Comparison of ENCODE assay signal across 14 cellular contexts in genomic region chr18:76266226-76266991, GRCh38.
A peak's percentile ranks its signal among the peaks of the same experiment; 100 is the strongest.
DNase-seq lines count a peak whose midpoint lies in the region; ATAC-seq, FAIRE-seq and TF ChIP-seq lines count a peak whose summit lies in the region.
"Had no signal": no experiment of that assay in that cellular context is flagged by ENCODE, and none has a peak within 500 bp of the region (broad histone marks: within the 10 kb centered on the region; RNA-seq: fewer than 3 reads in every experiment).

No MANE protein-coding gene starts in this region.

- H2AFZ ChIP-seq in HepG2 (ENCODE audit: low read length) = no peak overlapping the region

- TF ChIP-seq CTCF in adrenal gland (IDR thresholded peaks at IDR 0.05) = no peak
- no peak for TF ChIP-seq CTCF in HepG2 (CRISPR knock-in tag; IDR thresholded peaks at IDR 0.05)
- TF ChIP-seq CTCF in Caco-2 (IDR thresholded peaks at IDR 0.05; ENCODE audit: insufficient read depth in 1 of 2, low read depth in 1 of 2, low read length in 1 of 2, severe bottlenecking in 1 of 2, unreplicated experiment in 1 of 2) = no peak

- TF ChIP-seq EP300 in HepG2 (IDR thresholded peaks at IDR 0.05; ENCODE audit: low read depth in 2 of 2, low read length in 2 of 2) (no peak), HepG2 (CRISPR knock-in tag; IDR thresholded peaks at IDR 0.05; ENCODE audit: borderline replicate concordance) (no peak)

- no peaks in the 10 kb centered on the region for H3K79me2 ChIP-seq in HepG2 (ENCODE audit: insufficient read depth, low read length)

- BruUV-seq in HepG2 (replicated peaks; lab: Mats Ljungman, UMichigan) (no TSS peak), Caco-2 (replicated peaks; lab: Mats Ljungman, UMichigan) (no TSS peak)

- in situ Hi-C loops in HepG2 (cut with HindIII; ENCODE audit: extremely low pct_ligation_motif_present, low pct_unique_long_range_greater_than_20kb) = no loop called here

- H3K27me3 Mint-ChIP-seq in Caco-2 (ENCODE audit: insufficient read depth, unreplicated experiment) = no peaks in the 10 kb centered on the region

- H3K27ac Mint-ChIP-seq in Caco-2 (ENCODE audit: unreplicated experiment) = no peak overlapping the region
- H3K27ac Mint-ChIP-seq: activated CD4-positive, alpha-beta memory T cell treated with anti-CD3 and anti-CD28 coated beads for 36 hours; immature natural killer cell; naive thymus-derived CD4-positive, alpha-beta T cell had no signal

- DNase-seq in adrenal gland (no peak), HepG2 (ENCODE audit: low spot score) (no peak), Caco-2 (no peak), AG08395 (ENCODE audit: low spot score) (no peak), NCI-H2029 (lab: John Stamatoyannopoulos, UW) (no peak)
- DNase-seq: activated CD4-positive, alpha-beta memory T cell treated with anti-CD3 and anti-CD28 coated beads for 36 hours; activated gamma-delta T cell; erythroblast; immature natural killer cell; naive thymus-derived CD4-positive, alpha-beta T cell had no signal

- H3K27ac ChIP-seq in BLaER1 = peak overlapping the region; percentile 59; the same call in 1 of the 2 replicates
- H3K27ac ChIP-seq in adrenal gland = peak overlapping the region in 4 of 5 donors; percentile 33 to 94 (median 63)
- no peak overlapping the region for H3K27ac ChIP-seq in HepG2 (ENCODE audit: extremely low read length, insufficient read depth, low read length)
- peak overlapping the region in 17 of 21 experiments; percentile 15 to 81 (median 73) for H3K27ac ChIP-seq in skin epidermis
- H3K27ac ChIP-seq: C4-2B had no signal

- H3K9me3 ChIP-seq in BLaER1 (no peaks in the 10 kb centered on the region), adrenal gland (replicated peaks in 1 of 3) (no peaks in the 10 kb centered on the region), HepG2 (ENCODE audit: low read length) (no peaks in the 10 kb centered on the region), Caco-2 (no peaks in the 10 kb centered on the region)

- TF ChIP-seq RAD21 in HepG2 (CRISPR knock-in tag; IDR thresholded peaks at IDR 0.05) = no peak

- CTCF ChIA-PET in HepG2 (lab: Yijun Ruan, JAX; ENCODE audit: low intra/inter-chr PET ratio, low total read pairs) = no interaction called here
- CTCF ChIA-PET in Caco-2 (lab: Charles Lee) = no interaction called here

- H3K36me3 ChIP-seq in BLaER1 = no peaks in the 10 kb centered on the region
- no peaks in the 10 kb centered on the region for H3K36me3 ChIP-seq in adrenal gland (replicated peaks in 1 of 2)
- H3K36me3 ChIP-seq in HepG2 (replicated peaks in 1 of 2; ENCODE audit: control insufficient read depth in 1 of 2, insufficient read depth in 2 of 2, low read length in 2 of 2) = no peaks in the 10 kb centered on the region
- H3K36me3 ChIP-seq in Caco-2 (ENCODE audit: control insufficient read depth, insufficient read depth, low read length) = no peaks in the 10 kb centered on the region

- H3K9me3 Mint-ChIP-seq in Caco-2 (ENCODE audit: unreplicated experiment) = no peaks in the 10 kb centered on the region
- H3K9me3 Mint-ChIP-seq: activated CD4-positive, alpha-beta memory T cell treated with anti-CD3 and anti-CD28 coated beads for 36 hours; immature natural killer cell; naive thymus-derived CD4-positive, alpha-beta T cell had no signal

- no peak overlapping the region for H3K4me3 ChIP-seq in BLaER1
- peak overlapping the region in 1 of 4 donors; percentile 8 for H3K4me3 ChIP-seq in adrenal gland
- H3K4me3 ChIP-seq in HepG2 (replicated peaks in 1 of 3; ENCODE audit: insufficient read depth in 1 of 3, low read depth in 2 of 3, low read length in 3 of 3) = no peak overlapping the region
- no peak overlapping the region for H3K4me3 ChIP-seq in skin epidermis
- H3K4me3 ChIP-seq in Caco-2 (ENCODE audit: low read depth, low read length) = no peak overlapping the region

- H3K4me2 ChIP-seq in BLaER1 (peak overlapping the region; percentile 51), HepG2 (ENCODE audit: low read depth, low read length) (no peak overlapping the region)

- TF ChIP-seq POLR2A in adrenal gland (IDR thresholded peaks at IDR 0.05) (no peak), HepG2 (IDR thresholded peaks at IDR 0.05; ENCODE audit: insufficient read depth in 1 of 2, low read depth in 2 of 2, low read length in 2 of 2) (no peak)

- ATAC-seq in HepG2 (no peak), HG02623 (IDR thresholded peaks at IDR 0.05; ENCODE audit: unreplicated experiment) (no peak)
- ATAC-seq: naive thymus-derived CD4-positive, alpha-beta T cell had no signal

- intact Hi-C loops in adrenal gland (cut with DNase I) = no loop called here
- intact Hi-C loops in HepG2 (cut with micrococcal nuclease; ENCODE audit: unreplicated experiment) = no loop called here
- intact Hi-C loops in Caco-2 (cut with micrococcal nuclease; ENCODE audit: unreplicated experiment) = no loop called here

- H3K9ac ChIP-seq in BLaER1 (no peak overlapping the region), HepG2 (ENCODE audit: insufficient read depth, low read depth, low read length) (no peak overlapping the region)

- 89 to 92% (median 91%) methylated on average over 9 of the region's 9 CpGs for WGBS in adrenal gland, 4 donors
- WGBS in HepG2 (ENCODE audit: low lambda C conversion rate) = 52% methylated on average over 8 of the region's 9 CpGs

- no peak for FAIRE-seq in HepG2 (lab: Jason Lieb, UNC)

- H3K4me1 ChIP-seq in BLaER1 (peaks cover 5% of the 10 kb centered on the region; the same call in 1 of the 2 replicates), adrenal gland (replicated peaks in 1 of 2) (peaks cover 0 to 10% of the 10 kb centered on the region in 2 donors), HepG2 (ENCODE audit: insufficient read depth, low read length) (no peaks in the 10 kb centered on the region), Caco-2 (no peaks in the 10 kb centered on the region)

- no peak overlapping the region for H3K4me3 Mint-ChIP-seq in Caco-2 (ENCODE audit: unreplicated experiment)
- H3K4me3 Mint-ChIP-seq: activated CD4-positive, alpha-beta memory T cell treated with anti-CD3 and anti-CD28 coated beads for 36 hours had no signal

- H3K27me3 ChIP-seq in BLaER1 (no peaks in the 10 kb centered on the region), adrenal gland (no peaks in the 10 kb centered on the region), HepG2 (ENCODE audit: control insufficient read depth in 1 of 2, insufficient read depth in 2 of 2, low read length in 2 of 2) (peaks cover 0 to 33% of the 10 kb centered on the region in 2 experiments; a peak in 4 of 5 replicates), Caco-2 (replicated peaks; ENCODE audit: control insufficient read depth, insufficient read depth, low read length) (no peaks in the 10 kb centered on the region)

- POLR2A ChIA-PET in HepG2 (lab: Yijun Ruan, JAX) (no interaction called here), Caco-2 (lab: Charles Lee) (no interaction called here)

- no peaks in the 10 kb centered on the region for H3K4me1 Mint-ChIP-seq in Caco-2 (ENCODE audit: low read depth, unreplicated experiment)
- H3K4me1 Mint-ChIP-seq: immature natural killer cell had no signal

- H4K20me1 ChIP-seq in BLaER1 (no peaks in the 10 kb centered on the region), HepG2 (ENCODE audit: insufficient read depth, low read length) (0 out of 2 replicates have a peak, but pooled peaks cover 2% of the 10 kb centered on the region)

- no peaks in the 10 kb centered on the region for H3K36me3 Mint-ChIP-seq in Caco-2 (ENCODE audit: insufficient read depth, unreplicated experiment)
- H3K36me3 Mint-ChIP-seq: activated CD4-positive, alpha-beta memory T cell treated with anti-CD3 and anti-CD28 coated beads for 36 hours; immature natural killer cell; naive thymus-derived CD4-positive, alpha-beta T cell had no signal

TF ChIP-seq in HepG2, 621 proteins besides CTCF, POLR2A, EP300 and RAD21:
- peak; percentile 80 for TF ChIP-seq PCBP2 (optimal IDR thresholded peaks at IDR 0.05; ENCODE audit: low read depth, low read length, poor library complexity, severe bottlenecking)
- no peak for TF ChIP-seq NCOA2 (CRISPR knock-in tag; IDR thresholded peaks at IDR 0.05)
TF ChIP-seq in HepG2: peak in this region for 1.
